In genomic region chr10:61795551-61795950, GRCh38 we compare ENCODE assay signal across 9 cellular contexts.
DNase-seq lines count a peak whose midpoint lies in the region; ATAC-seq, FAIRE-seq and TF ChIP-seq lines count a peak whose summit lies in the region.
"Had no signal": no experiment of that assay in that cellular context is flagged by ENCODE, and none has a peak within 500 bp of the region (broad histone marks: within the 10 kb centered on the region; RNA-seq: fewer than 3 reads in every experiment).

No MANE protein-coding gene starts in this region.

- H4K20me1 ChIP-seq in HepG2 (ENCODE audit: insufficient read depth, low read length) = no peaks in the 10 kb centered on the region

- CTCF ChIA-PET in HepG2 (lab: Yijun Ruan, JAX; ENCODE audit: low intra/inter-chr PET ratio, low total read pairs) = no interaction called here
- CTCF ChIA-PET in CD8-positive, alpha-beta T cell (lab: Charles Lee) = no interaction called here

- H3K36me3 ChIP-seq in HepG2 (replicated peaks in 1 of 2; ENCODE audit: control insufficient read depth in 1 of 2, insufficient read depth in 2 of 2, low read length in 2 of 2) (no peaks in the 10 kb centered on the region), right lobe of liver (no peaks in the 10 kb centered on the region)
- H3K36me3 ChIP-seq in CD8-positive, alpha-beta T cell (ENCODE audit: insufficient read depth, low read length) = no peaks in the 10 kb centered on the region

- no peaks in the 10 kb centered on the region for H3K79me2 ChIP-seq in HepG2 (ENCODE audit: insufficient read depth, low read length)

- BruUV-seq in HepG2 (replicated peaks; lab: Mats Ljungman, UMichigan) = no TSS peak

- FAIRE-seq in HepG2 (lab: Jason Lieb, UNC) = no peak

- no peaks in the 10 kb centered on the region for H3K36me3 Mint-ChIP-seq in CD8-positive, alpha-beta T cell

- no peak overlapping the region for H2AFZ ChIP-seq in HepG2 (ENCODE audit: low read length)

- H3K4me3 Mint-ChIP-seq in CD8-positive, alpha-beta T cell = no peak overlapping the region
- H3K4me3 Mint-ChIP-seq: B cell had no signal

- TF ChIP-seq EP300 in HepG2 (IDR thresholded peaks at IDR 0.05; ENCODE audit: low read depth in 2 of 2, low read length in 2 of 2) (no peak), HepG2 (CRISPR knock-in tag; IDR thresholded peaks at IDR 0.05; ENCODE audit: borderline replicate concordance) (no peak)

- in situ Hi-C loops in HepG2 (cut with HindIII; ENCODE audit: extremely low pct_ligation_motif_present, low pct_unique_long_range_greater_than_20kb) = no loop called here

- ATAC-seq in HepG2 (peak; percentile 95), right lobe of liver (no peak), HG03439 (IDR thresholded peaks at IDR 0.05; ENCODE audit: unreplicated experiment) (peak; percentile 59)
- ATAC-seq in CD8-positive, alpha-beta T cell = no peak

- no peaks in the 10 kb centered on the region for H3K27me3 Mint-ChIP-seq in CD8-positive, alpha-beta T cell (ENCODE audit: low read depth)
- H3K27me3 Mint-ChIP-seq: B cell had no signal

- TF ChIP-seq CTCF in HepG2 (CRISPR knock-in tag; IDR thresholded peaks at IDR 0.05) (0 out of 2 replicates have a peak, but pooled peaks have one; percentile 8), right lobe of liver (IDR thresholded peaks at IDR 0.05) (no peak), cardiac fibroblast (IDR thresholded peaks at IDR 0.05; ENCODE audit: low read depth, low read length) (peak; percentile 19)
- no peak for TF ChIP-seq CTCF in CD8-positive, alpha-beta T cell (IDR thresholded peaks at IDR 0.05)

- 28% methylated on average over 2 of the region's 3 CpGs for WGBS in HepG2 (ENCODE audit: low lambda C conversion rate)
- 73% methylated on average over 2 of the region's 3 CpGs for whole genome bisulfite sequencing in right lobe of liver (ENCODE audit: insufficient coverage, low coverage, low lambda C conversion rate, missing lambda C conversion rate)

- no peaks in the 10 kb centered on the region for H3K4me1 Mint-ChIP-seq in CD8-positive, alpha-beta T cell (ENCODE audit: low read depth)
- H3K4me1 Mint-ChIP-seq: B cell had no signal

- H3K4me1 ChIP-seq in HepG2 (ENCODE audit: insufficient read depth, low read length) = peaks cover 22% of the 10 kb centered on the region
- H3K4me1 ChIP-seq in right lobe of liver = no peaks in the 10 kb centered on the region
- H3K4me1 ChIP-seq in CD8-positive, alpha-beta T cell (ENCODE audit: insufficient read depth, low read length) = no peaks in the 10 kb centered on the region

- no peaks in the 10 kb centered on the region for H3K9me3 Mint-ChIP-seq in CD8-positive, alpha-beta T cell

- no peak overlapping the region for H3K27ac Mint-ChIP-seq in CD8-positive, alpha-beta T cell
- H3K27ac Mint-ChIP-seq: B cell had no signal

- no peaks in the 10 kb centered on the region for H3K27me3 ChIP-seq in HepG2 (ENCODE audit: control insufficient read depth in 1 of 2, insufficient read depth in 2 of 2, low read length in 2 of 2)
- no peaks in the 10 kb centered on the region for H3K27me3 ChIP-seq in right lobe of liver
- no peaks in the 10 kb centered on the region for H3K27me3 ChIP-seq in CD8-positive, alpha-beta T cell (ENCODE audit: insufficient read depth, low read length)

- H3K4me2 ChIP-seq in HepG2 (ENCODE audit: low read depth, low read length) = no peak overlapping the region

- no peak for TF ChIP-seq RAD21 in HepG2 (CRISPR knock-in tag; IDR thresholded peaks at IDR 0.05)

- POLR2A ChIA-PET in HepG2 (lab: Yijun Ruan, JAX) = no interaction called here
- POLR2A ChIA-PET in CD8-positive, alpha-beta T cell (lab: Charles Lee) = no interaction called here

- H3K4me3 ChIP-seq in HepG2 (replicated peaks in 1 of 3; ENCODE audit: insufficient read depth in 1 of 3, low read depth in 2 of 3, low read length in 3 of 3) (no peak overlapping the region), right lobe of liver (no peak overlapping the region), cardiac fibroblast (replicated peaks in 1 of 2; ENCODE audit: low read depth in 2 of 2, low read length in 2 of 2) (no peak overlapping the region)
- no peak overlapping the region for H3K4me3 ChIP-seq in CD8-positive, alpha-beta T cell (ENCODE audit: low read depth, low read length)

- TF ChIP-seq POLR2A in HepG2 (IDR thresholded peaks at IDR 0.05; ENCODE audit: insufficient read depth in 1 of 2, low read depth in 2 of 2, low read length in 2 of 2) (no peak), right lobe of liver (IDR thresholded peaks at IDR 0.05) (no peak)

- H3K27ac ChIP-seq in HepG2 (ENCODE audit: extremely low read length, insufficient read depth, low read length) (no peak overlapping the region), right lobe of liver (no peak overlapping the region)
- no peak overlapping the region for H3K27ac ChIP-seq in CD8-positive, alpha-beta T cell (ENCODE audit: low read depth, low read length)

- H3K9me3 ChIP-seq in HepG2 (ENCODE audit: low read length) (no peaks in the 10 kb centered on the region), right lobe of liver (no peaks in the 10 kb centered on the region)
- no peaks in the 10 kb centered on the region for H3K9me3 ChIP-seq in CD8-positive, alpha-beta T cell (ENCODE audit: low read length)

- intact Hi-C loops in HepG2 (cut with micrococcal nuclease; ENCODE audit: unreplicated experiment) = no loop called here
- intact Hi-C loops in right lobe of liver (cut with DNase I) = no loop called here
- intact Hi-C loops in CD8-positive, alpha-beta T cell (cut with DNase I, micrococcal nuclease) = no loop called here

- no peak overlapping the region for H3K9ac ChIP-seq in HepG2 (ENCODE audit: insufficient read depth, low read depth, low read length)

- DNase-seq in HepG2 (ENCODE audit: low spot score) = no peak
- DNase-seq in right lobe of liver = no peak
- DNase-seq in cardiac fibroblast (ENCODE audit: low read depth in 2 of 2) = no peak
- DNase-seq in stimulated activated naive CD4-positive, alpha-beta T cell treated with Interleukin-2 at 50 U/mL for 16 hours (lab: John Stamatoyannopoulos, UW) = no peak
- DNase-seq in CD8-positive, alpha-beta T cell = no peak
- DNase-seq in stimulated activated CD4-positive, alpha-beta T cell treated with anti-CD3 and anti-CD28 coated beads, Interleukin-4, amount 100 ng/mL, for 4 hours = no peak
- no peak for DNase-seq in cerebellar nuclear complex (lab: John Stamatoyannopoulos, UW)

TF ChIP-seq in HepG2, 621 proteins besides CTCF, POLR2A, EP300 and RAD21 (continues in another document):
- TF ChIP-seq HOXA5 (CRISPR knock-in tag; IDR thresholded peaks at IDR 0.05) (no peak), ATF7-NPFF (CRISPR knock-in tag; IDR thresholded peaks at IDR 0.05; ENCODE audit: low read depth) (no peak), KDM1A (CRISPR knock-in tag; IDR thresholded peaks at IDR 0.05) (no peak), NFIC (IDR thresholded peaks at IDR 0.05; ENCODE audit: low read length) (no peak), ZSCAN9 (CRISPR knock-in tag; IDR thresholded peaks at IDR 0.05; ENCODE audit: borderline replicate concordance) (no peak), ZNF331 (CRISPR knock-in tag; IDR thresholded peaks at IDR 0.05) (no peak), ZC3H13 (CRISPR knock-in tag; IDR thresholded peaks at IDR 0.05) (no peak), ZNF234 (CRISPR knock-in tag; conservative IDR thresholded peaks at IDR 0.05) (no peak), ZNF574 (CRISPR knock-in tag; IDR thresholded peaks at IDR 0.05) (no peak)
- TF ChIP-seq, protein P1, sequence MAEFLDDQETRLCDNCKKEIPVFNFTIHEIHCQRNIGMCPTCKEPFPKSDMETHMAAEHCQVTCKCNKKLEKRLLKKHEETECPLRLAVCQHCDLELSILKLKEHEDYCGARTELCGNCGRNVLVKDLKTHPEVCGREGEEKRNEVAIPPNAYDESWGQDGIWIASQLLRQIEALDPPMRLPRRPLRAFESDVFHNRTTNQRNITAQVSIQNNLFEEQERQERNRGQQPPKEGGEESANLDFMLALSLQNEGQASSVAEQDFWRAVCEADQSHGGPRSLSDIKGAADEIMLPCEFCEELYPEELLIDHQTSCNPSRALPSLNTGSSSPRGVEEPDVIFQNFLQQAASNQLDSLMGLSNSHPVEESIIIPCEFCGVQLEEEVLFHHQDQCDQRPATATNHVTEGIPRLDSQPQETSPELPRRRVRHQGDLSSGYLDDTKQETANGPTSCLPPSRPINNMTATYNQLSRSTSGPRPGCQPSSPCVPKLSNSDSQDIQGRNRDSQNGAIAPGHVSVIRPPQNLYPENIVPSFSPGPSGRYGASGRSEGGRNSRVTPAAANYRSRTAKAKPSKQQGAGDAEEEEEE (CRISPR knock-in tag; IDR thresholded peaks at IDR 0.05; ENCODE audit: borderline replicate concordance) = no peak

Comparison
In these comparisons a context has a peak if more than half of its experiments do, and no peak if none do; other contexts are left out.
1. ATAC-seq: peak in HepG2 (single experiment) and HG03439 (single experiment); none in right lobe of liver (0 of 4) and CD8-positive, alpha-beta T cell (single experiment).
2. CTCF ChIP-seq: peak in HepG2 (single experiment) and cardiac fibroblast (single experiment); none in right lobe of liver (0 of 4) and CD8-positive, alpha-beta T cell (single experiment).